Comparison of ENCODE assay signal across 8 cellular contexts in the genomic region with DNA sequence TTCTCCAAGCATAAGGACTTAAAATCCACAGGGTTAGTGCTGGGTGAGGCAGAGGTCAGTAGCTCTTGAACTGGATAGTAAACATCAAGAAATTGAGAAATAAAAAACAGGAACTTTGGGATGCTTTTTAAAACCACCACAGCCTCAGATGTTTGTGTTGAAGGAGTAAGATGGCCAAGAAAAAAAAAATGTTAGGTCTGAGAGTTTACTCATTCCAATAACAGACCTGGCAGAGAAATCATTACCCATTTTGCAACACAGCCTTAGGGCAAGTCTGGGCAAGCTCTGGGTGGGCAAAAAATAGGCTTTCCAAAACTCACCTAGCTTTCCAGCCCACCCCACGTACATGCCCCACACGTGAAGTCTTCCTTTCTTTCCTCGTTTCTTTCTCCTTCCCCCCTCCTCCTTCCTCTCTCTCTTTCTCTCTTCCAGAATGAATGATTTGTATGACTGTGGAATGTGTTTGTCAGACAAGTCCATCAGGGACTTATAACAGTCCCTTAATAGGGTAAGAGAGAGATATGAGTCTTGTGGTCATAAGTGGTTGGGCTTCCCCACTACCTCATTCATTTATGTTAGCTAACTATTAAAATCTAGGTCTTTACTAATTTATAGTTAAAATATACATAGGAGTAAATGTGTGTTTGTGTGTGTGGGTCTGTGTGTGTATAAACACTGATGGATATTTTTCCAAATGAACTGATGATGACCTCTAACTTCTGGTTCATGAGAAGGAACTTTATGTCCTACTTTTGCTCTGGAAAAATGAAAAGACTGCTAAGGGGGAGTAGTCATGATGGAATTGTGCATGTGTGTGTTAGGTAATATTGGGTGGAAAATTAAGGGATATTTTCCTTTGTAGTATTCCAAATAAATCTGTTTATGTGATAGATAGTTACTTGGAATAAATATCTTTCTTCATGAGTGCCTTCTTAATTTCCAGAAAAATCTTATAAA. TPM values are rescaled to one million over a fixed set of nuclear protein-coding genes. Genes with fewer than 3 reads are reported as not detected.
DNase-seq lines count a peak whose midpoint lies in the region; ATAC-seq and TF ChIP-seq lines count a peak whose summit lies in the region.

No MANE protein-coding gene starts in this region.

- CTCF ChIA-PET in CD8-positive, alpha-beta memory T cell (lab: Charles Lee), result no interaction called here

- no peaks in the 10 kb centered on the region for H3K36me3 Mint-ChIP-seq in CD8-positive, alpha-beta memory T cell
- no peaks in the 10 kb centered on the region for H3K36me3 Mint-ChIP-seq in type B pancreatic cell

- TF ChIP-seq POLR2A in sigmoid colon (IDR thresholded peaks at IDR 0.05), result no peak

- H3K9me3 Mint-ChIP-seq in CD8-positive, alpha-beta memory T cell, result peaks cover 0 to 3% (median 0%) of the 10 kb centered on the region in 5 donors
- no peaks in the 10 kb centered on the region for H3K9me3 Mint-ChIP-seq in type B pancreatic cell

- no peak for TF ChIP-seq EP300 in sigmoid colon (IDR thresholded peaks at IDR 0.05)

- DNase-seq in cardiac fibroblast (ENCODE audit: low read depth in 2 of 2) (peak; percentile 53 to 68), sigmoid colon (no peak), activated gamma-delta T cell (lab: John Stamatoyannopoulos, UW) (no peak), type B pancreatic cell (ENCODE audit: extremely low spot score, unreplicated experiment) (no peak)
- no peak for DNase-seq in activated CD4-positive, CD25-positive, alpha-beta regulatory T cell (lab: John Stamatoyannopoulos, UW)
- no peak for DNase-seq in CD8-positive, alpha-beta memory T cell

- intact Hi-C loops in sigmoid colon (cut with DNase I), result no loop called here

- no peak for TF ChIP-seq CTCF in cardiac fibroblast (IDR thresholded peaks at IDR 0.05; ENCODE audit: low read depth, low read length)
- TF ChIP-seq CTCF in sigmoid colon (IDR thresholded peaks at IDR 0.05), result no peak
- no peak for TF ChIP-seq CTCF in type B pancreatic cell (conservative IDR thresholded peaks at IDR 0.05)

- no peak overlapping the region for H3K27ac Mint-ChIP-seq in CD8-positive, alpha-beta memory T cell
- H3K27ac Mint-ChIP-seq in type B pancreatic cell, result no peak overlapping the region

- no peaks in the 10 kb centered on the region for H3K36me3 ChIP-seq in sigmoid colon
- H3K36me3 ChIP-seq in CD8-positive, alpha-beta memory T cell (ENCODE audit: insufficient read depth, low read length), result no peaks in the 10 kb centered on the region

- H3K4me3 Mint-ChIP-seq in CD8-positive, alpha-beta memory T cell, result no peak overlapping the region
- H3K4me3 Mint-ChIP-seq in type B pancreatic cell, result no peak overlapping the region

- peaks cover 0 to 12% (median 8%) of the 10 kb centered on the region in 4 donors for H3K4me1 ChIP-seq in sigmoid colon
- no peaks in the 10 kb centered on the region for H3K4me1 ChIP-seq in CD8-positive, alpha-beta memory T cell (ENCODE audit: insufficient read depth, low read length)

- H3K27me3 ChIP-seq in sigmoid colon, result no peaks in the 10 kb centered on the region
- H3K27me3 ChIP-seq in CD8-positive, alpha-beta memory T cell (ENCODE audit: insufficient read depth, low read length, poor library complexity, severe bottlenecking), result no peaks in the 10 kb centered on the region

- H3K27me3 Mint-ChIP-seq in CD8-positive, alpha-beta memory T cell, result no peaks in the 10 kb centered on the region
- H3K27me3 Mint-ChIP-seq in type B pancreatic cell, result no peaks in the 10 kb centered on the region

- peak overlapping the region in 3 of 4 donors; percentile 3 to 45 (median 17) for H3K27ac ChIP-seq in sigmoid colon
- no peak overlapping the region for H3K27ac ChIP-seq in CD8-positive, alpha-beta memory T cell (ENCODE audit: low read depth, low read length)

- POLR2A ChIA-PET in CD8-positive, alpha-beta memory T cell (lab: Charles Lee), result no interaction called here

- no peaks in the 10 kb centered on the region for H3K9me3 ChIP-seq in sigmoid colon
- no peaks in the 10 kb centered on the region for H3K9me3 ChIP-seq in CD8-positive, alpha-beta memory T cell (ENCODE audit: low read length)

- ATAC-seq in GM18858 (IDR thresholded peaks at IDR 0.05; ENCODE audit: unreplicated experiment) (peak; percentile 54), HG02938 (IDR thresholded peaks at IDR 0.05; ENCODE audit: unreplicated experiment) (peak; percentile 92)

- no peaks in the 10 kb centered on the region for H3K4me1 Mint-ChIP-seq in CD8-positive, alpha-beta memory T cell
- peaks cover 3% of the 10 kb centered on the region for H3K4me1 Mint-ChIP-seq in type B pancreatic cell (ENCODE audit: unreplicated experiment)

- WGBS in sigmoid colon, 2 donors, result 76 to 79% methylated on average over 3 of the region's 3 CpGs

- no peak overlapping the region for H3K4me3 ChIP-seq in cardiac fibroblast (replicated peaks in 1 of 2; ENCODE audit: low read depth in 2 of 2, low read length in 2 of 2)
- H3K4me3 ChIP-seq in sigmoid colon, result no peak overlapping the region
- no peak overlapping the region for H3K4me3 ChIP-seq in CD8-positive, alpha-beta memory T cell (ENCODE audit: low read length)

RNA-seq across cellular contexts. Expression of gene DSE, which starts 18.0 kb away (rescaled TPM):
- total RNA-seq in sigmoid colon, result 10 to 100 TPM; 17.9 to 29.5 (median 25.6) TPM
- polyA plus RNA-seq in sigmoid colon, result 1 to 10 TPM; 2.5 to 7.6 (median 5.4) TPM
- 1 to 10 TPM; 7.5 to 7.9 TPM for total RNA-seq in CD8-positive, alpha-beta memory T cell
- 2.7 TPM for polyA plus RNA-seq in CD8-positive, alpha-beta memory T cell
- 16.7 and 80.5 TPM in 2 replicates for total RNA-seq in type B pancreatic cell (ENCODE audit: low replicate concordance)

Comparison
In these comparisons a context has a peak if more than half of its experiments do, and no peak if none do; other contexts are left out.
1. DNase-seq: peak in cardiac fibroblast (2 of 2); none in sigmoid colon (single experiment), activated CD4-positive, CD25-positive, alpha-beta regulatory T cell (0 of 4), activated gamma-delta T cell (single experiment), CD8-positive, alpha-beta memory T cell (0 of 5) and type B pancreatic cell (single experiment).